Comparison of ENCODE assay signal across 29 cellular contexts in genomic region chr3:33398410-33398809, GRCh38.
"Had no signal": no experiment of that assay in that cellular context is flagged by ENCODE, and none has a peak within 500 bp of the region (broad histone marks: within the 10 kb centered on the region; RNA-seq: fewer than 3 reads in every experiment).

No MANE protein-coding gene starts in this region.

- H3K9me3 Mint-ChIP-seq: activated CD4-positive, alpha-beta memory T cell treated with anti-CD3 and anti-CD28 coated beads for 36 hours; activated CD4-positive, alpha-beta T cell treated with anti-CD3 and anti-CD28 coated beads, Interleukin-2, amount 10 ng/mL, durations not matched to agents 24 days and 14 days; activated naive CD4-positive, alpha-beta T cell treated with anti-CD3 and anti-CD28 coated beads for 36 hours; activated naive CD4-positive, alpha-beta T cell treated with anti-CD3 and anti-CD28 coated beads, Interleukin-2, amount 50 U/mL, for 24 hours; activated naive CD8-positive, alpha-beta T cell treated with anti-CD3 and anti-CD28 coated beads for 36 hours; activated naive CD8-positive, alpha-beta T cell treated with anti-CD3 and anti-CD28 coated beads, Interleukin-2, amount 50 U/mL, for 24 hours; activated T-helper 17 cell treated with anti-CD3 and anti-CD28 coated beads, Interleukin-2, amount 50 U/mL, for 72 hours; dendritic cell treated with granulocyte-macrophage colony-stimulating factor and Interleukin-4, amounts not matched to agents 40 ng/mL and 50 ng/mL, for 4 days; effector memory CD8-positive, alpha-beta T cell had no signal

- H3K27me3 Mint-ChIP-seq: activated CD4-positive, alpha-beta memory T cell treated with anti-CD3 and anti-CD28 coated beads for 36 hours; activated CD4-positive, alpha-beta T cell treated with anti-CD3 and anti-CD28 coated beads for 36 hours; activated CD4-positive, alpha-beta T cell treated with anti-CD3 and anti-CD28 coated beads, Interleukin-2, amount 10 ng/mL, durations not matched to agents 24 days and 14 days; activated CD8-positive, alpha-beta memory T cell treated with anti-CD3 and anti-CD28 coated beads, Interleukin-2, amount 10 ng/mL, durations not matched to agents 7 days and 5 days; activated naive CD4-positive, alpha-beta T cell treated with anti-CD3 and anti-CD28 coated beads, Interleukin-2, amount 50 U/mL, for 24 hours; activated naive CD8-positive, alpha-beta T cell treated with anti-CD3 and anti-CD28 coated beads for 36 hours; activated naive CD8-positive, alpha-beta T cell treated with anti-CD3 and anti-CD28 coated beads, Interleukin-2, amount 50 U/mL, for 24 hours; activated T-helper 17 cell treated with anti-CD3 and anti-CD28 coated beads, Interleukin-2, amount 50 U/mL, for 72 hours; dendritic cell treated with granulocyte-macrophage colony-stimulating factor and Interleukin-4, amounts not matched to agents 40 ng/mL and 50 ng/mL, for 4 days; effector memory CD8-positive, alpha-beta T cell had no signal

- H3K27ac ChIP-seq: adrenal gland, body of pancreas, coronary artery, epithelial cell of prostate, esophagus squamous epithelium had no signal

- H3K4me1 ChIP-seq: adrenal gland, body of pancreas, esophagus squamous epithelium had no signal

- H3K27me3 ChIP-seq: adrenal gland, body of pancreas, dorsolateral prefrontal cortex, esophagus squamous epithelium had no signal

- DNase-seq: activated CD4-positive, alpha-beta memory T cell treated with anti-CD3 and anti-CD28 coated beads for 36 hours; activated CD4-positive, alpha-beta T cell treated with anti-CD3 and anti-CD28 coated beads for 36 hours; activated CD4-positive, alpha-beta T cell treated with anti-CD3 and anti-CD28 coated beads, Interleukin-2, amount 10 ng/mL, durations not matched to agents 24 days and 14 days; activated CD4-positive, CD25-positive, alpha-beta regulatory T cell; activated CD4-positive, CD25-positive, alpha-beta regulatory T cell treated with anti-CD3 and anti-CD28 coated beads, Interleukin-2, amount 50 U/mL, for 72 hours; activated CD8-positive, alpha-beta memory T cell treated with anti-CD3 and anti-CD28 coated beads, Interleukin-2, amount 10 ng/mL, durations not matched to agents 7 days and 5 days; activated CD8-positive, alpha-beta memory T cell treated with anti-CD3 and anti-CD28 coated beads, Interleukin-2, amount 50 U/mL, for 4 hours; activated CD8-positive, alpha-beta T cell treated with anti-CD3 and anti-CD28 coated beads, Interleukin-2, amount 10 ng/mL, durations not matched to agents 7 days and 5 days; activated effector memory CD4-positive, alpha-beta T cell treated with Interleukin-2 at 50 U/mL for 16 hours; activated naive CD4-positive, alpha-beta T cell treated with anti-CD3 and anti-CD28 coated beads for 36 hours; activated naive CD8-positive, alpha-beta T cell treated with anti-CD3 and anti-CD28 coated beads for 36 hours; activated naive CD8-positive, alpha-beta T cell treated with anti-CD3 and anti-CD28 coated beads, Interleukin-2, amount 50 U/mL, for 24 hours; activated T-cell treated with anti-CD3 and anti-CD28 coated beads, Interleukin-2, amount 50 U/mL, for 1 hour; adrenal gland; amygdala; aorta; body of pancreas; caudate nucleus; cerebellar nuclear complex; dorsolateral prefrontal cortex; effector memory CD8-positive, alpha-beta T cell; esophagus squamous epithelium; head of caudate nucleus; T-helper 2 cell had no signal

- H3K4me3 Mint-ChIP-seq: activated CD4-positive, alpha-beta memory T cell treated with anti-CD3 and anti-CD28 coated beads for 36 hours; activated CD4-positive, alpha-beta T cell treated with anti-CD3 and anti-CD28 coated beads for 36 hours; activated CD4-positive, alpha-beta T cell treated with anti-CD3 and anti-CD28 coated beads, Interleukin-2, amount 10 ng/mL, durations not matched to agents 24 days and 14 days; activated CD8-positive, alpha-beta memory T cell treated with anti-CD3 and anti-CD28 coated beads, Interleukin-2, amount 10 ng/mL, durations not matched to agents 7 days and 5 days; activated CD8-positive, alpha-beta T cell treated with anti-CD3 and anti-CD28 coated beads, Interleukin-2, amount 10 ng/mL, durations not matched to agents 7 days and 5 days; activated naive CD4-positive, alpha-beta T cell treated with anti-CD3 and anti-CD28 coated beads for 36 hours; activated naive CD4-positive, alpha-beta T cell treated with anti-CD3 and anti-CD28 coated beads, Interleukin-2, amount 50 U/mL, for 24 hours; activated naive CD8-positive, alpha-beta T cell treated with anti-CD3 and anti-CD28 coated beads for 36 hours; activated naive CD8-positive, alpha-beta T cell treated with anti-CD3 and anti-CD28 coated beads, Interleukin-2, amount 50 U/mL, for 24 hours; activated T-helper 17 cell treated with anti-CD3 and anti-CD28 coated beads, Interleukin-2, amount 50 U/mL, for 72 hours; dendritic cell treated with granulocyte-macrophage colony-stimulating factor and Interleukin-4, amounts not matched to agents 40 ng/mL and 50 ng/mL, for 4 days; effector memory CD8-positive, alpha-beta T cell had no signal

- H3K4me1 Mint-ChIP-seq: activated CD4-positive, alpha-beta T cell treated with anti-CD3 and anti-CD28 coated beads for 36 hours; activated CD4-positive, alpha-beta T cell treated with anti-CD3 and anti-CD28 coated beads, Interleukin-2, amount 10 ng/mL, durations not matched to agents 24 days and 14 days; activated CD8-positive, alpha-beta memory T cell treated with anti-CD3 and anti-CD28 coated beads, Interleukin-2, amount 10 ng/mL, durations not matched to agents 7 days and 5 days; activated naive CD4-positive, alpha-beta T cell treated with anti-CD3 and anti-CD28 coated beads, Interleukin-2, amount 50 U/mL, for 24 hours; activated naive CD8-positive, alpha-beta T cell treated with anti-CD3 and anti-CD28 coated beads for 36 hours; activated naive CD8-positive, alpha-beta T cell treated with anti-CD3 and anti-CD28 coated beads, Interleukin-2, amount 50 U/mL, for 24 hours; activated T-helper 17 cell treated with anti-CD3 and anti-CD28 coated beads, Interleukin-2, amount 50 U/mL, for 72 hours had no signal

- H3K27ac Mint-ChIP-seq: activated CD4-positive, alpha-beta memory T cell treated with anti-CD3 and anti-CD28 coated beads for 36 hours; activated CD4-positive, alpha-beta T cell treated with anti-CD3 and anti-CD28 coated beads for 36 hours; activated CD4-positive, alpha-beta T cell treated with anti-CD3 and anti-CD28 coated beads, Interleukin-2, amount 10 ng/mL, durations not matched to agents 24 days and 14 days; activated CD8-positive, alpha-beta memory T cell treated with anti-CD3 and anti-CD28 coated beads, Interleukin-2, amount 10 ng/mL, durations not matched to agents 7 days and 5 days; activated CD8-positive, alpha-beta T cell treated with anti-CD3 and anti-CD28 coated beads, Interleukin-2, amount 10 ng/mL, durations not matched to agents 7 days and 5 days; activated naive CD4-positive, alpha-beta T cell treated with anti-CD3 and anti-CD28 coated beads for 36 hours; activated naive CD8-positive, alpha-beta T cell treated with anti-CD3 and anti-CD28 coated beads for 36 hours; activated naive CD8-positive, alpha-beta T cell treated with anti-CD3 and anti-CD28 coated beads, Interleukin-2, amount 50 U/mL, for 24 hours; activated T-helper 17 cell treated with anti-CD3 and anti-CD28 coated beads, Interleukin-2, amount 50 U/mL, for 72 hours; dendritic cell treated with granulocyte-macrophage colony-stimulating factor and Interleukin-4, amounts not matched to agents 40 ng/mL and 50 ng/mL, for 4 days; effector memory CD8-positive, alpha-beta T cell had no signal

- H3K4me3 ChIP-seq: adrenal gland, body of pancreas, coronary artery, dorsolateral prefrontal cortex, esophagus squamous epithelium had no signal

- H3K9me3 ChIP-seq: adrenal gland, body of pancreas, esophagus squamous epithelium had no signal

- ATAC-seq: activated CD4-positive, alpha-beta T cell treated with anti-CD3 and anti-CD28 coated beads for 36 hours; activated CD8-positive, alpha-beta memory T cell treated with anti-CD3 and anti-CD28 coated beads, Interleukin-2, amount 10 ng/mL, durations not matched to agents 7 days and 5 days; activated CD8-positive, alpha-beta T cell treated with anti-CD3 and anti-CD28 coated beads, Interleukin-2, amount 10 ng/mL, durations not matched to agents 7 days and 5 days; activated naive CD8-positive, alpha-beta T cell treated with anti-CD3 and anti-CD28 coated beads, Interleukin-2, amount 50 U/mL, for 24 hours; activated T-helper 17 cell treated with anti-CD3 and anti-CD28 coated beads, Interleukin-2, amount 50 U/mL, for 72 hours; body of pancreas; effector memory CD8-positive, alpha-beta T cell had no signal
